24 cellular contexts compared by ENCODE assay signal in genomic region chr1:232610187-232610901, GRCh38. TPM values are rescaled to one million over a fixed set of nuclear protein-coding genes. Genes with fewer than 3 reads are reported as not detected.
A peak's percentile ranks its signal among the peaks of the same experiment; 100 is the strongest.
DNase-seq lines count a peak whose midpoint lies in the region; ATAC-seq and TF ChIP-seq lines count a peak whose summit lies in the region.
"Had no signal": no experiment of that assay in that cellular context is flagged by ENCODE, and none has a peak within 500 bp of the region (broad histone marks: within the 10 kb centered on the region; RNA-seq: fewer than 3 reads in every experiment).

No MANE protein-coding gene starts in this region.

- H3K4me1 ChIP-seq in heart right ventricle (peaks cover 4 to 68% (median 43%) of the 10 kb centered on the region in 9 donors), mucosa of descending colon (ENCODE audit: low read depth) (peaks cover 14% of the 10 kb centered on the region)
- H3K4me1 ChIP-seq: BLaER1 had no signal

- ATAC-seq in heart right ventricle = peak in 5 of 8 donors; percentile 56 to 75 (median 69)
- ATAC-seq in mucosa of descending colon = peak; percentile 27
- ATAC-seq in GM19395 (IDR thresholded peaks at IDR 0.05; ENCODE audit: unreplicated experiment) = no peak
- ATAC-seq in GM19324 (IDR thresholded peaks at IDR 0.05; ENCODE audit: low FRiP score, unreplicated experiment) = no peak
- ATAC-seq: activated CD8-positive, alpha-beta memory T cell treated with anti-CD3 and anti-CD28 coated beads, Interleukin-2, amount 10 ng/mL, durations not matched to agents 7 days and 5 days; GM12878 had no signal

- no peak overlapping the region for H3K4me3 Mint-ChIP-seq in CD14-positive monocyte
- H3K4me3 Mint-ChIP-seq: activated CD4-positive, alpha-beta T cell treated with anti-CD3 and anti-CD28 coated beads, Interleukin-2, amount 10 ng/mL, durations not matched to agents 7 days and 5 days; activated CD8-positive, alpha-beta memory T cell treated with anti-CD3 and anti-CD28 coated beads, Interleukin-2, amount 10 ng/mL, durations not matched to agents 7 days and 5 days; activated naive CD4-positive, alpha-beta T cell treated with anti-CD3 and anti-CD28 coated beads for 36 hours; memory B cell; naive thymus-derived CD4-positive, alpha-beta T cell had no signal

- peak overlapping the region in 5 of 10 donors; percentile 2 to 83 (median 6) for H3K27ac ChIP-seq in heart right ventricle
- H3K27ac ChIP-seq: BLaER1, ovary, RWPE1, vagina had no signal

- no peaks in the 10 kb centered on the region for H3K27me3 ChIP-seq in heart right ventricle
- H3K27me3 ChIP-seq: BLaER1, ovary, vagina had no signal

- H3K36me3 ChIP-seq in heart right ventricle = peaks cover 0 to 8% (median 0%) of the 10 kb centered on the region in 9 donors
- no peaks in the 10 kb centered on the region for H3K36me3 ChIP-seq in mucosa of descending colon (ENCODE audit: low read depth)
- H3K36me3 ChIP-seq: BLaER1, ovary, vagina had no signal

- peaks cover 5 to 16% of the 10 kb centered on the region in 2 donors for H3K36me3 Mint-ChIP-seq in CD14-positive monocyte
- H3K36me3 Mint-ChIP-seq: activated CD8-positive, alpha-beta memory T cell treated with anti-CD3 and anti-CD28 coated beads, Interleukin-2, amount 10 ng/mL, durations not matched to agents 7 days and 5 days; memory B cell; naive thymus-derived CD4-positive, alpha-beta T cell had no signal

- H3K4me1 Mint-ChIP-seq in CD14-positive monocyte = peaks cover 32% of the 10 kb centered on the region
- H3K4me1 Mint-ChIP-seq: activated CD8-positive, alpha-beta memory T cell treated with anti-CD3 and anti-CD28 coated beads, Interleukin-2, amount 10 ng/mL, durations not matched to agents 7 days and 5 days; memory B cell had no signal

- H3K27me3 Mint-ChIP-seq in CD14-positive monocyte (ENCODE audit: low read depth in 3 of 3) = peaks cover 0 to 4% (median 1%) of the 10 kb centered on the region in 3 donors
- H3K27me3 Mint-ChIP-seq: activated CD8-positive, alpha-beta memory T cell treated with anti-CD3 and anti-CD28 coated beads, Interleukin-2, amount 10 ng/mL, durations not matched to agents 7 days and 5 days had no signal

- intact Hi-C loops in CD14-positive monocyte (cut with micrococcal nuclease) = no loop called here
- intact Hi-C loops in heart right ventricle (cut with DNase I) = no loop called here
- intact Hi-C loops in mucosa of descending colon (cut with DNase I, micrococcal nuclease) = no loop called here

- no peak for DNase-seq in CD14-positive monocyte (ENCODE audit: low spot score)
- DNase-seq in NCI-H446 treated with DMSO at 0.1 percent for 48 hours (lab: John Stamatoyannopoulos, UW) = peak; percentile 22
- peak in 1 of 2 donors; percentile 42 for DNase-seq in heart right ventricle
- DNase-seq in mucosa of descending colon = no peak
- no peak for DNase-seq in putamen (ENCODE audit: low spot score)
- DNase-seq in activated CD4-positive, CD25-positive, alpha-beta regulatory T cell treated with anti-CD3 and anti-CD28 coated beads, Interleukin-2, amount 50 U/mL, for 72 hours = no peak
- DNase-seq: activated CD4-positive, alpha-beta T cell treated with anti-CD3 and anti-CD28 coated beads, Interleukin-2, amount 10 ng/mL, durations not matched to agents 7 days and 5 days; activated CD8-positive, alpha-beta memory T cell treated with anti-CD3 and anti-CD28 coated beads, Interleukin-2, amount 10 ng/mL, durations not matched to agents 7 days and 5 days; activated naive CD4-positive, alpha-beta T cell treated with anti-CD3 and anti-CD28 coated beads for 36 hours; amygdala; Caco-2; naive thymus-derived CD4-positive, alpha-beta T cell; NCI-H1417; NCI-H526; stimulated activated CD4-positive, alpha-beta T cell treated with anti-CD3 and anti-CD28 coated beads, Interleukin-4, amount 100 ng/mL, for 1 hour; stimulated activated naive CD4-positive, alpha-beta T cell had no signal

- peaks cover 0 to 13% (median 7%) of the 10 kb centered on the region in 7 donors for H3K9me3 Mint-ChIP-seq in CD14-positive monocyte
- H3K9me3 Mint-ChIP-seq: activated CD4-positive, alpha-beta T cell treated with anti-CD3 and anti-CD28 coated beads, Interleukin-2, amount 10 ng/mL, durations not matched to agents 7 days and 5 days; activated naive CD4-positive, alpha-beta T cell treated with anti-CD3 and anti-CD28 coated beads for 36 hours; memory B cell; naive thymus-derived CD4-positive, alpha-beta T cell had no signal

- H3K9me3 ChIP-seq in heart right ventricle (no peaks in the 10 kb centered on the region), mucosa of descending colon (no peaks in the 10 kb centered on the region)
- H3K9me3 ChIP-seq: Caco-2, ovary, vagina had no signal

- TF ChIP-seq CTCF in CD14-positive monocyte (IDR thresholded peaks at IDR 0.05) (no peak), heart right ventricle (IDR thresholded peaks at IDR 0.05) (no peak), mucosa of descending colon (IDR thresholded peaks at IDR 0.05) (no peak)

- H3K27ac Mint-ChIP-seq in CD14-positive monocyte = peak overlapping the region; percentile 90 to 97 (median 96)
- H3K27ac Mint-ChIP-seq: activated CD4-positive, alpha-beta T cell treated with anti-CD3 and anti-CD28 coated beads, Interleukin-2, amount 10 ng/mL, durations not matched to agents 7 days and 5 days; activated CD8-positive, alpha-beta memory T cell treated with anti-CD3 and anti-CD28 coated beads, Interleukin-2, amount 10 ng/mL, durations not matched to agents 7 days and 5 days; activated naive CD4-positive, alpha-beta T cell treated with anti-CD3 and anti-CD28 coated beads for 36 hours; memory B cell; naive thymus-derived CD4-positive, alpha-beta T cell had no signal

- WGBS in heart right ventricle, 2 donors = 57 to 67% methylated on average over 6 of the region's 6 CpGs

- no peak overlapping the region for H3K4me3 ChIP-seq in heart right ventricle
- no peak overlapping the region for H3K4me3 ChIP-seq in mucosa of descending colon
- H3K4me3 ChIP-seq: BLaER1, GM12878, ovary, vagina had no signal

RNA-seq across cellular contexts. Expression of gene SIPA1L2, which starts 19.6 kb away (rescaled TPM):
- polyA plus RNA-seq in CD14-positive monocyte (1 to 10 TPM in 1 of 2 donors, under 1 TPM in 1; 0.64 to 1.3 TPM), heart right ventricle (10 to 100 TPM; 20.3 to 39.3 TPM)
- total RNA-seq in heart right ventricle (100 to 1,000 TPM in 5 of 10 donors, 10 to 100 TPM in 5; 64.9 to 141 (median 101) TPM), mucosa of descending colon (10 to 100 TPM; 78.7 to 94.4 (median 79.0) TPM)

Comparison
In these comparisons a context has a peak if more than half of its experiments do, and no peak if none do; other contexts are left out.
1. ATAC-seq: peak in heart right ventricle (5 of 8) and mucosa of descending colon (single experiment); none in GM19395 (single experiment) and GM19324 (single experiment).